In the genomic region with DNA sequence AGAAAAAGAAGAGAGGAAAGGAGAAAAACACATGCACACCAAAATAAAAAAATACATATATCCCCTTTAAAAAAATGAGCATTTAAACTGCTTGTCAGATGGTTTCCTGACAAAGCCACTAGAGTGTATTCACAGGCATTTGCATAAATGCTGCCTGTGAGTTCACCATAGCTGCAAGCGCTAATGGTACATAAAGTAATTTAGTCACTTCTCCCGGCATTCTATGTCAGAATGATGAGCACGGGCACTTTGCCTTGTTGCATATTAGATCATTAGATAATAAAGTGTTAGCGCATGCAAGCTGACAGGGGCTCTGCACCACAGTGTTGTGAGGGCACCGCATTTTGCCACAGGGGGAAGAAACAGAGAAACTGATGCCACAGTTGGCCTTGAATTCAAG, we compare ENCODE assay signal across 22 cellular contexts.
DNase-seq lines count a peak whose midpoint lies in the region; ATAC-seq and TF ChIP-seq lines count a peak whose summit lies in the region.
"Had no signal": no experiment of that assay in that cellular context is flagged by ENCODE, and none has a peak within 500 bp of the region (broad histone marks: within the 10 kb centered on the region; RNA-seq: fewer than 3 reads in every experiment).

No MANE protein-coding gene starts in this region.

- H3K4me2 ChIP-seq in BLaER1: peak overlapping the region; percentile 78
- H3K4me2 ChIP-seq: GM23338, hepatocyte had no signal

- peak; percentile 32 for ATAC-seq in GM19025 (IDR thresholded peaks at IDR 0.05; ENCODE audit: low read depth, unreplicated experiment)
- ATAC-seq in HG02852 (IDR thresholded peaks at IDR 0.05; ENCODE audit: unreplicated experiment): peak; percentile 36
- ATAC-seq in HG03135 (IDR thresholded peaks at IDR 0.05; ENCODE audit: unreplicated experiment): no peak
- ATAC-seq: GM23338; stimulated activated effector memory CD8-positive, alpha-beta T cell treated with anti-CD3 and anti-CD28 coated beads, Interleukin-12 subunit alpha, Interleukin-12 subunit beta, amount 100 ng/mL, for 72 hours had no signal

- peaks cover 80% of the 10 kb centered on the region for H4K20me1 ChIP-seq in BLaER1

- DNase-seq in retina (no peak), NCI-H146 (lab: John Stamatoyannopoulos, UW) (no peak), NCI-H128 (lab: John Stamatoyannopoulos, UW; ENCODE audit: unreplicated experiment) (no peak)
- DNase-seq: activated CD4-positive, alpha-beta T cell treated with anti-CD3 and anti-CD28 coated beads for 1 hour; activated gamma-delta T cell treated with Interleukin-2 at 50 U/mL for 16 hours; anterior cingulate cortex; CD4-positive, CD25-positive, alpha-beta regulatory T cell; DMS79 treated with DMSO at 0.1 percent for 48 hours; mesendoderm; NCI-H2171 treated with DMSO at 0.1 percent for 48 hours; nephron progenitor cell; Right ventricle myocardium superior; T-helper 2 cell had no signal

- H3K4me1 ChIP-seq in BLaER1: peaks cover 100% of the 10 kb centered on the region
- H3K4me1 ChIP-seq: prostate gland had no signal

- no peaks in the 10 kb centered on the region for H3K9me3 ChIP-seq in BLaER1
- H3K9me3 ChIP-seq: prostate gland had no signal

- no peak overlapping the region for H3K4me3 ChIP-seq in BLaER1
- H3K4me3 ChIP-seq: GM23338, hepatocyte, prostate gland had no signal

- no peaks in the 10 kb centered on the region for H3K27me3 ChIP-seq in BLaER1
- H3K27me3 ChIP-seq: hepatocyte had no signal

- peaks cover 99% of the 10 kb centered on the region for H3K36me3 ChIP-seq in BLaER1
- H3K36me3 ChIP-seq: prostate gland had no signal

- 0 out of 2 replicates have a peak, but pooled peaks have one; percentile 28 for TF ChIP-seq POLR2A in Raji (IDR thresholded peaks at IDR 0.05; ENCODE audit: insufficient read depth, low read depth, low read length)

- peak overlapping the region; percentile 87 for H3K27ac ChIP-seq in BLaER1
- H3K27ac ChIP-seq: hepatocyte, prostate gland had no signal

- peak overlapping the region; percentile 17 for H3K9ac ChIP-seq in BLaER1
